8 cellular contexts compared by ENCODE assay signal in genomic region chr14:31560759-31561154, GRCh38. TPM values are rescaled to one million over a fixed set of nuclear protein-coding genes. Genes with fewer than 3 reads are reported as not detected.
DNase-seq lines count a peak whose midpoint lies in the region; ATAC-seq, FAIRE-seq and TF ChIP-seq lines count a peak whose summit lies in the region.

No MANE protein-coding gene starts in this region.

- TF ChIP-seq POLR2A in erythroblast (IDR thresholded peaks at IDR 0.05; ENCODE audit: low read length) (no peak), GM12892 (IDR thresholded peaks at IDR 0.05; ENCODE audit: low read depth, low read length) (no peak)

- H3K4me1 ChIP-seq in thoracic aorta (ENCODE audit: control insufficient read depth in 1 of 2, low read depth in 2 of 2), result peaks cover 5 to 8% of the 10 kb centered on the region in 2 donors

- ATAC-seq in HG02852 (IDR thresholded peaks at IDR 0.05; ENCODE audit: unreplicated experiment) (peak; percentile 4), thoracic aorta (ENCODE audit: insufficient number of reproducible peaks, low FRiP score, low read depth) (no peak)

- peak overlapping the region; percentile 67 to 75 for H3K27ac ChIP-seq in thoracic aorta

- H3K36me3 Mint-ChIP-seq in activated T-helper 1 cell treated with anti-CD3 and anti-CD28 coated beads, Interleukin-12 subunit alpha, Interleukin-12 subunit beta, Interleukin-2, Interleukin-4 antibody, amounts not matched to agents 30 ng/mL and 10 ng/mL and 1 ng/mL, durations not matched to agents 14 hours and 24 hours and 36 hours (ENCODE audit: low read depth), result peaks cover 2% of the 10 kb centered on the region

- peak overlapping the region; percentile 98 for H3K27ac Mint-ChIP-seq in activated T-helper 1 cell treated with anti-CD3 and anti-CD28 coated beads, Interleukin-12 subunit alpha, Interleukin-12 subunit beta, Interleukin-2, Interleukin-4 antibody, amounts not matched to agents 30 ng/mL and 10 ng/mL and 1 ng/mL, durations not matched to agents 14 hours and 24 hours and 36 hours

- no peaks in the 10 kb centered on the region for H3K27me3 ChIP-seq in thoracic aorta (replicated peaks; ENCODE audit: insufficient read depth)

- H3K4me3 Mint-ChIP-seq in activated T-helper 1 cell treated with anti-CD3 and anti-CD28 coated beads, Interleukin-12 subunit alpha, Interleukin-12 subunit beta, Interleukin-2, Interleukin-4 antibody, amounts not matched to agents 30 ng/mL and 10 ng/mL and 1 ng/mL, durations not matched to agents 14 hours and 24 hours and 36 hours, result peak overlapping the region; percentile 94

- DNase-seq in ELR (ENCODE audit: low read depth) (peak; percentile 17), thoracic aorta (ENCODE audit: low spot score) (no peak), erythroblast (lab: John Stamatoyannopoulos, UW) (no peak), NCI-H1694 treated with DMSO at 0.1 percent for 48 hours (lab: John Stamatoyannopoulos, UW) (no peak), GM12892 (ENCODE audit: insufficient read length) (no peak)
- no peak for DNase-seq in activated T-helper 1 cell treated with anti-CD3 and anti-CD28 coated beads, Interleukin-12 subunit alpha, Interleukin-12 subunit beta, Interleukin-2, Interleukin-4 antibody, amounts not matched to agents 30 ng/mL and 10 ng/mL and 1 ng/mL, durations not matched to agents 14 hours and 24 hours and 36 hours (ENCODE audit: low spot score)

- peaks cover 23% of the 10 kb centered on the region for H3K4me1 Mint-ChIP-seq in activated T-helper 1 cell treated with anti-CD3 and anti-CD28 coated beads, Interleukin-12 subunit alpha, Interleukin-12 subunit beta, Interleukin-2, Interleukin-4 antibody, amounts not matched to agents 30 ng/mL and 10 ng/mL and 1 ng/mL, durations not matched to agents 14 hours and 24 hours and 36 hours (ENCODE audit: low read depth)

- intact Hi-C loops in activated T-helper 1 cell treated with anti-CD3 and anti-CD28 coated beads, Interleukin-12 subunit alpha, Interleukin-12 subunit beta, Interleukin-2, Interleukin-4 antibody, amounts not matched to agents 30 ng/mL and 10 ng/mL and 1 ng/mL, durations not matched to agents 14 hours and 24 hours and 36 hours (cut with micrococcal nuclease), result loop anchor here (1.0 to 5.0 kb wide), 11 partner anchors 103 to 1001 kb away; partner anchors contain the start of genes AP4S1, ARHGAP5, DTD2 and G2E3

- H3K36me3 ChIP-seq in thoracic aorta, result no peaks in the 10 kb centered on the region

- no peaks in the 10 kb centered on the region for H3K9me3 Mint-ChIP-seq in activated T-helper 1 cell treated with anti-CD3 and anti-CD28 coated beads, Interleukin-12 subunit alpha, Interleukin-12 subunit beta, Interleukin-2, Interleukin-4 antibody, amounts not matched to agents 30 ng/mL and 10 ng/mL and 1 ng/mL, durations not matched to agents 14 hours and 24 hours and 36 hours

- H3K9me3 ChIP-seq in thoracic aorta, result no peaks in the 10 kb centered on the region

- peaks cover 16% of the 10 kb centered on the region for H3K27me3 Mint-ChIP-seq in activated T-helper 1 cell treated with anti-CD3 and anti-CD28 coated beads, Interleukin-12 subunit alpha, Interleukin-12 subunit beta, Interleukin-2, Interleukin-4 antibody, amounts not matched to agents 30 ng/mL and 10 ng/mL and 1 ng/mL, durations not matched to agents 14 hours and 24 hours and 36 hours (ENCODE audit: insufficient read depth)

- FAIRE-seq in islet of Langerhans (lab: Jason Lieb, UNC), result peak; percentile 21
- no peak for FAIRE-seq in GM12892 (lab: Jason Lieb, UNC)

- H3K4me3 ChIP-seq in thoracic aorta, result peak overlapping the region; percentile 79

- no peak for TF ChIP-seq CTCF in thoracic aorta (IDR thresholded peaks at IDR 0.05)

RNA-seq across cellular contexts. Expression of gene NUBPL, which starts 0.4 kb away (rescaled TPM):
- total RNA-seq in activated T-helper 1 cell treated with anti-CD3 and anti-CD28 coated beads, Interleukin-12 subunit alpha, Interleukin-12 subunit beta, Interleukin-2, Interleukin-4 antibody, amounts not matched to agents 30 ng/mL and 10 ng/mL and 1 ng/mL, durations not matched to agents 14 hours and 24 hours and 36 hours, result 12.0 and 13.7 TPM in 2 replicates
- 10 to 100 TPM in 1 of 2 donors, 1 to 10 TPM in 1; 9.2 to 30.0 TPM for total RNA-seq in thoracic aorta
- polyA plus RNA-seq in GM12892 (2012; ENCODE audit: missing spikeins), result 9.9 TPM
